In the genomic region with DNA sequence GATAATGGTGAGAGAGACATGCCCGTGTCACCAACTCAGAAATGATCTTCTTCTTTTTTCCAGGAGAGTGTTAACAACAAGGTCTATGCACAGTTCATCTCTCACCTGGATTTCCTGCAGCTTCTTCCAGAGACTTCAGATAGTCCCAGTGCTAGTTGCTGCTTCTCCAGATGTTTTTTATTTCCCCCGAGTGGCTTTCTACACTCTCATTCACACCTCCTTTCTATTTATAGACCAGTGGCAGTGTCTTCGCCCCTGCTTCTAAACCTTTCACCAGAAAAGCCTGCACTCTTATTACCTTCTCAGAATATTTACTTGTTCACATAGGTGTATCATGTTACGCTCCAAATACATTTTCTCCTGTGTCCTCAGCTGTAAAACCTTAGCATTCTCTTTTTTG, we compare ENCODE assay signal across 24 cellular contexts.
"Had no signal": no experiment of that assay in that cellular context is flagged by ENCODE, and none has a peak within 500 bp of the region (broad histone marks: within the 10 kb centered on the region; RNA-seq: fewer than 3 reads in every experiment).

No MANE protein-coding gene starts in this region.

- H3K27ac ChIP-seq: adrenal gland, ascending aorta, colonic mucosa, dorsolateral prefrontal cortex, esophagus squamous epithelium, gastrocnemius medialis, testis, vagina had no signal

- H3K36me3 Mint-ChIP-seq: activated naive CD4-positive, alpha-beta T cell treated with anti-CD3 and anti-CD28 coated beads, Interleukin-2, amount 50 U/mL, for 72 hours; naive B cell; type B pancreatic cell had no signal

- H3K4me1 Mint-ChIP-seq: activated T-helper 17 cell treated with anti-CD3 and anti-CD28 coated beads, Interleukin-2, amount 50 U/mL, for 72 hours; naive B cell; neural crest cell had no signal

- H3K9me3 ChIP-seq: adrenal gland, ascending aorta, colonic mucosa, esophagus squamous epithelium, gastrocnemius medialis, testis, vagina had no signal

- H3K27me3 ChIP-seq: adrenal gland, ascending aorta, colonic mucosa, dorsolateral prefrontal cortex, esophagus squamous epithelium, gastrocnemius medialis, testis, vagina had no signal

- H3K4me1 ChIP-seq: adrenal gland, ascending aorta, colonic mucosa, esophagus squamous epithelium, gastrocnemius medialis, testis, vagina had no signal

- DNase-seq: activated CD4-positive, alpha-beta T cell treated with anti-CD3 and anti-CD28 coated beads for 1 hour; activated CD8-positive, alpha-beta memory T cell treated with anti-CD3 and anti-CD28 coated beads for 24 hours; activated CD8-positive, alpha-beta memory T cell treated with anti-CD3 and anti-CD28 coated beads, Interleukin-2, amount 50 U/mL, for 4 hours; activated T-cell treated with anti-CD3 and anti-CD28 coated beads, Interleukin-2, amount 50 U/mL, for 24 hours; adrenal gland; colonic mucosa; dorsolateral prefrontal cortex; esophagus squamous epithelium; gastrocnemius medialis; head of caudate nucleus; left colon; naive B cell; occipital lobe; stimulated activated CD4-positive, alpha-beta T cell treated with anti-CD3 and anti-CD28 coated beads, Interleukin-2, amount 100 ng/mL, for 48 hours; stimulated activated CD8-positive, alpha-beta memory T cell treated with anti-CD3 and anti-CD28 coated beads, Interleukin-4, amount 100 ng/mL, for 48 hours; stimulated activated naive CD4-positive, alpha-beta T cell; testis had no signal

- H3K36me3 ChIP-seq: adrenal gland, ascending aorta, colonic mucosa, esophagus squamous epithelium, gastrocnemius medialis, vagina had no signal

- H3K4me3 Mint-ChIP-seq: activated T-cell treated with anti-CD3 and anti-CD28 coated beads, Interleukin-2, amount 50 U/mL, for 24 hours; activated T-helper 17 cell treated with anti-CD3 and anti-CD28 coated beads, Interleukin-2, amount 50 U/mL, for 72 hours; naive B cell; neural crest cell; type B pancreatic cell had no signal

- ATAC-seq: activated naive CD4-positive, alpha-beta T cell treated with anti-CD3 and anti-CD28 coated beads, Interleukin-2, amount 50 U/mL, for 72 hours; activated T-helper 17 cell treated with anti-CD3 and anti-CD28 coated beads, Interleukin-2, amount 50 U/mL, for 72 hours; gastrocnemius medialis; left colon had no signal

- H3K4me3 ChIP-seq: adrenal gland, ascending aorta, colonic mucosa, dorsolateral prefrontal cortex, esophagus squamous epithelium, gastrocnemius medialis, lung, testis, vagina had no signal

- H3K27ac Mint-ChIP-seq: activated naive CD4-positive, alpha-beta T cell treated with anti-CD3 and anti-CD28 coated beads, Interleukin-2, amount 50 U/mL, for 72 hours; activated T-cell treated with anti-CD3 and anti-CD28 coated beads, Interleukin-2, amount 50 U/mL, for 24 hours; activated T-helper 17 cell treated with anti-CD3 and anti-CD28 coated beads, Interleukin-2, amount 50 U/mL, for 72 hours; naive B cell; type B pancreatic cell had no signal

- H3K9me3 Mint-ChIP-seq: activated naive CD4-positive, alpha-beta T cell treated with anti-CD3 and anti-CD28 coated beads, Interleukin-2, amount 50 U/mL, for 72 hours; neural crest cell; type B pancreatic cell had no signal
